In the genomic region with DNA sequence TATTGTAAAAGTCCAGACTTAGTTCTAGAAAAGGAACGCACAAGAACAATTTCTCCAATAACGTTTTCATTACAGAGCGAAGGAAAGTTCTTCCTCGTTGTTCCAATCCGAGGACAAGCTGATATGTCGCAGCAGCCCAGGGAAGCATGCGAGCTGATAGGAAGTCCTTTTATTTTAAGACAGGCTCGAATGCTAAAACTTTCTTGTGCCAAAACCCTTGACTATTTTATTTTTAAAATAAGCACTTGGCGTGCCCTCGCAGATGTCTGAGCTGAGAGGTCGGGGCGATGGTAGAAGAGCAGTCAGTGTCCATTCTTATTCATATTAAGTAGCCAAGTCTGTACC, we compare ENCODE assay signal across 8 cellular contexts. TPM values are rescaled to one million over a fixed set of nuclear protein-coding genes. Genes with fewer than 3 reads are reported as not detected.
DNase-seq lines count a peak whose midpoint lies in the region; ATAC-seq, FAIRE-seq and TF ChIP-seq lines count a peak whose summit lies in the region.

No MANE protein-coding gene starts in this region.

- peaks cover 15% of the 10 kb centered on the region for H3K4me1 ChIP-seq in SJSA1 (replicated peaks)
- H3K4me1 ChIP-seq in pancreas = peaks cover 0 to 4% (median 0%) of the 10 kb centered on the region in 3 donors

- WGBS in pancreas, 2 donors = 0% methylated on average over 12 of the region's 12 CpGs

- no peaks in the 10 kb centered on the region for H3K9me3 ChIP-seq in SJSA1 (replicated peaks)
- H3K9me3 ChIP-seq in pancreas = no peaks in the 10 kb centered on the region

- H3K27ac ChIP-seq in SJSA1 = no peak overlapping the region
- H3K27ac ChIP-seq in pancreas = peak overlapping the region in 2 of 4 donors; percentile 44 to 49

- intact Hi-C loops in pancreas (cut with DNase I) = no loop called here

- peak in 1 of 4 donors; percentile 1 for ATAC-seq in pancreas
- ATAC-seq in HG02588 (IDR thresholded peaks at IDR 0.05; ENCODE audit: unreplicated experiment) = no peak

- DNase-seq in GM06990 (ENCODE audit: extremely low read depth, insufficient read length) = no peak
- no peak for DNase-seq in SJSA1 (ENCODE audit: low read depth in 1 of 2, low spot score in 2 of 2)
- no peak for DNase-seq in foreskin fibroblast
- DNase-seq in pancreas = no peak
- DNase-seq in occipital lobe (lab: John Stamatoyannopoulos, UW) = no peak
- DNase-seq in activated CD4-positive, CD25-positive, alpha-beta regulatory T cell (lab: John Stamatoyannopoulos, UW) = no peak
- no peak for DNase-seq in Ammon's horn (ENCODE audit: low spot score)

- TF ChIP-seq CTCF in GM06990 (IDR thresholded peaks at IDR 0.05; ENCODE audit: insufficient read depth, low read length, poor library complexity, severe bottlenecking) (no peak), foreskin fibroblast (IDR thresholded peaks at IDR 0.05; ENCODE audit: low read depth, low read length) (no peak), pancreas (IDR thresholded peaks at IDR 0.05) (no peak)

- no peak for FAIRE-seq in pancreas (lab: Jason Lieb, UNC)

- H3K36me3 ChIP-seq in GM06990 (ENCODE audit: control insufficient read depth, insufficient read depth, low read length) (no peaks in the 10 kb centered on the region), SJSA1 (0 out of 2 replicates have a peak, but pooled peaks cover 2% of the 10 kb centered on the region), pancreas (no peaks in the 10 kb centered on the region)

- H3K27me3 ChIP-seq in GM06990 (replicated peaks; ENCODE audit: control insufficient read depth, insufficient read depth, low read length) (peaks cover 3% of the 10 kb centered on the region), SJSA1 (replicated peaks) (no peaks in the 10 kb centered on the region), pancreas (no peaks in the 10 kb centered on the region)

- H3K4me3 ChIP-seq in GM06990 (replicated peaks; ENCODE audit: low read depth, low read length) (peak overlapping the region; percentile 68), SJSA1 (peak overlapping the region; percentile 74), foreskin fibroblast (ENCODE audit: low read depth in 1 of 2, low read length in 2 of 2) (peak overlapping the region; percentile 82 to 86), pancreas (peak overlapping the region; percentile 21 to 85 (median 83))

RNA-seq across cellular contexts. Expression of a gene that starts 0.4 kb away (rescaled TPM):
- 9.8 and 16.5 TPM in 2 replicates for total RNA-seq in SJSA1 (2014; rRNA removed; shearing (Covaris generic))
- total RNA-seq in pancreas = 1 to 10 TPM; 5.1 to 9.7 (median 5.9) TPM
- polyA plus RNA-seq in pancreas = 1 to 10 TPM; 1.8 to 2.2 TPM
- 2.7 TPM for total RNA-seq in occipital lobe
